Comparison of ENCODE assay signal across 8 cellular contexts in genomic region chr16:54284931-54285413, GRCh38. TPM values are rescaled to one million over a fixed set of nuclear protein-coding genes. Genes with fewer than 3 reads are reported as not detected.
DNase-seq lines count a peak whose midpoint lies in the region; ATAC-seq and TF ChIP-seq lines count a peak whose summit lies in the region.

No MANE protein-coding gene starts in this region.

- POLR2A ChIA-PET in CD4-positive, alpha-beta memory T cell (lab: Charles Lee; ENCODE audit: partially characterized antibody) = no interaction called here
- POLR2A ChIA-PET in naive thymus-derived CD8-positive, alpha-beta T cell (lab: Charles Lee) = no interaction called here

- H3K4me1 Mint-ChIP-seq in CD4-positive, alpha-beta memory T cell = peaks cover 14 to 46% (median 25%) of the 10 kb centered on the region in 4 donors
- peaks cover 19 to 40% (median 30%) of the 10 kb centered on the region in 4 donors for H3K4me1 Mint-ChIP-seq in naive thymus-derived CD8-positive, alpha-beta T cell

- no peaks in the 10 kb centered on the region for H3K36me3 ChIP-seq in CD4-positive, alpha-beta memory T cell (ENCODE audit: insufficient read depth, low read length)

- H3K36me3 Mint-ChIP-seq in CD4-positive, alpha-beta memory T cell = no peaks in the 10 kb centered on the region
- H3K36me3 Mint-ChIP-seq in naive thymus-derived CD8-positive, alpha-beta T cell = peaks cover 0 to 5% (median 4%) of the 10 kb centered on the region in 3 donors

- H3K27ac Mint-ChIP-seq in CD4-positive, alpha-beta memory T cell = peak overlapping the region in 1 of 7 donors; percentile 42
- H3K27ac Mint-ChIP-seq in naive thymus-derived CD8-positive, alpha-beta T cell = peak overlapping the region in 2 of 10 donors; percentile 43 to 45

- H3K27me3 Mint-ChIP-seq in CD4-positive, alpha-beta memory T cell = peaks cover 43 to 51% of the 10 kb centered on the region in 2 donors
- peaks cover 38 to 85% (median 62%) of the 10 kb centered on the region in 5 donors for H3K27me3 Mint-ChIP-seq in naive thymus-derived CD8-positive, alpha-beta T cell

- no peak for TF ChIP-seq CTCF in choroid plexus epithelial cell (conservative IDR thresholded peaks at IDR 0.05; ENCODE audit: low read depth, low read length)

- H3K4me3 Mint-ChIP-seq in CD4-positive, alpha-beta memory T cell = peak overlapping the region in 7 of 8 donors; percentile 19 to 57 (median 36)
- peak overlapping the region in 6 of 10 donors; percentile 24 to 68 (median 44) for H3K4me3 Mint-ChIP-seq in naive thymus-derived CD8-positive, alpha-beta T cell

- no peaks in the 10 kb centered on the region for H3K9me3 Mint-ChIP-seq in CD4-positive, alpha-beta memory T cell
- H3K9me3 Mint-ChIP-seq in naive thymus-derived CD8-positive, alpha-beta T cell = no peaks in the 10 kb centered on the region

- H3K4me1 ChIP-seq in CD4-positive, alpha-beta memory T cell (ENCODE audit: insufficient read depth, low read length) = no peaks in the 10 kb centered on the region

- no peaks in the 10 kb centered on the region for H3K9me3 ChIP-seq in CD4-positive, alpha-beta memory T cell (ENCODE audit: control insufficient read depth in 1 of 2, low read length in 2 of 2)

- no peak overlapping the region for H3K27ac ChIP-seq in CD4-positive, alpha-beta memory T cell (ENCODE audit: low read depth, low read length)

- ATAC-seq in naive thymus-derived CD8-positive, alpha-beta T cell = no peak
- no peak for ATAC-seq in HG02642 (IDR thresholded peaks at IDR 0.05; ENCODE audit: poor library complexity, unreplicated experiment)
- ATAC-seq in GM21423 (IDR thresholded peaks at IDR 0.05; ENCODE audit: unreplicated experiment) = no peak

- CTCF ChIA-PET in CD4-positive, alpha-beta memory T cell (lab: Charles Lee; ENCODE audit: partially characterized antibody) = no interaction called here

- intact Hi-C loops in CD4-positive, alpha-beta memory T cell (cut with micrococcal nuclease) = no loop called here

- H3K27me3 ChIP-seq in CD4-positive, alpha-beta memory T cell (ENCODE audit: insufficient read depth, low read length) = peaks cover 6% of the 10 kb centered on the region

- no peak for DNase-seq in CD4-positive, alpha-beta memory T cell
- DNase-seq in Kasumi-1 (lab: John Stamatoyannopoulos, UW) = peak; percentile 51 to 69
- DNase-seq in choroid plexus epithelial cell (ENCODE audit: low read depth) = no peak
- no peak for DNase-seq in naive thymus-derived CD8-positive, alpha-beta T cell
- DNase-seq in pons (ENCODE audit: low spot score) = no peak
- no peak for DNase-seq in superior temporal gyrus (ENCODE audit: extremely low spot score)

- H3K4me3 ChIP-seq in CD4-positive, alpha-beta memory T cell (ENCODE audit: low read length in 2 of 2) = no peak overlapping the region
- H3K4me3 ChIP-seq in choroid plexus epithelial cell (ENCODE audit: low read depth, low read length) = peak overlapping the region; percentile 64

RNA-seq across cellular contexts. Expression of gene IRX3, which starts 1.6 kb away (rescaled TPM):
- total RNA-seq in CD4-positive, alpha-beta memory T cell = not detected
- polyA plus RNA-seq in CD4-positive, alpha-beta memory T cell = not detected
- total RNA-seq in naive thymus-derived CD8-positive, alpha-beta T cell = not detected
- polyA plus RNA-seq in naive thymus-derived CD8-positive, alpha-beta T cell = not detected

Comparison
In these comparisons a context has a peak if more than half of its experiments do, and no peak if none do; other contexts are left out.
1. DNase-seq: peak in Kasumi-1 (2 of 2); none in CD4-positive, alpha-beta memory T cell (0 of 5), choroid plexus epithelial cell (single experiment), naive thymus-derived CD8-positive, alpha-beta T cell (0 of 10), pons (single experiment) and superior temporal gyrus (single experiment).